ENCODE assay signal across 11 cellular contexts in the genomic region with DNA sequence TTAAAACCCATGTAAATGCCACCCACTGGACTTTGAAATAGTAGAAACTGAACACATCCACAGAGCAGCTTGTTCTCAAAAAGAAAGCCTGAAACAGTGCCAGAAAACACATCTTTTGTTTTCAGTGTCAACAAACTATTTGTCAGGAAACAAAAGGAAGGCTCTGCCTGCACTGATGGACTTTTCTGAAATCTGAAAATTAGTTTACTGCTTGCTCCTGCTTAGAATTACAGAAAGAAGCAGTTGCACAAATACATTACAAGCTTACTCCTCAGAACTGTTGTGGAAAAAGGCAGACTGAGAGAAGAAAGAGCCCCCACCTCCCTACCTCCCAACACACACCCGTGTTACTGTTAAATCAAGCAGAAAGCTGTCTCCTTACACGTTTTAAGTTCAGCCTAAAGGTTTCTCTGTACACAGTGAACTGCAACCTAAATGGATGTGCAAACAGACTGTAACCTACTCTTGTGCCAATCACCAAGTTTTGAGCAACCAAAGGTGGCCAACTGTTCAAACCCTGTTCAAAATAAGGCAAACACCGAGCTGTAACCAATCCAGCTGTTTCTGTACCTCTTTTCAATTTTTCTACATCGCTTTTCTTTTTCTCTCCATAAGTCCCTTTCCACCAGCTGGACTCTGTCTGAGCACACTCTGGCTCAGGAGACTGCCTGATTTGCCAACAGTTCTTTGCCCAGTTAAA. TPM values are rescaled to one million over a fixed set of nuclear protein-coding genes. Genes with fewer than 3 reads are reported as not detected.
DNase-seq lines count a peak whose midpoint lies in the region; ATAC-seq, FAIRE-seq and TF ChIP-seq lines count a peak whose summit lies in the region.
"Had no signal": no experiment of that assay in that cellular context is flagged by ENCODE, and none has a peak within 500 bp of the region (broad histone marks: within the 10 kb centered on the region; RNA-seq: fewer than 3 reads in every experiment).

No MANE protein-coding gene starts in this region.

- WGBS in body of pancreas, 2 donors: 14 to 19% methylated on average over 4 of the region's 4 CpGs

- H3K4me1 Mint-ChIP-seq in memory B cell: peaks cover 25% of the 10 kb centered on the region

- DNase-seq in DMS153 treated with DMSO at 0.1 percent for 48 hours (lab: John Stamatoyannopoulos, UW; ENCODE audit: unreplicated experiment): peak; percentile 43
- no peak for DNase-seq in body of pancreas
- DNase-seq in memory B cell (ENCODE audit: low spot score in 2 of 2): no peak
- no peak for DNase-seq in activated naive CD4-positive, alpha-beta T cell (lab: John Stamatoyannopoulos, UW)
- DNase-seq in GM19240 (ENCODE audit: insufficient read length, low spot score): no peak
- DNase-seq in urothelium cell line (ENCODE audit: low spot score): no peak
- DNase-seq in activated T-cell treated with anti-CD3 and anti-CD28 coated beads for 4 hours: no peak
- DNase-seq: activated gamma-delta T cell treated with Interleukin-2 at 50 U/mL for 16 hours; OCI-M1; stimulated activated CD4-positive, alpha-beta T cell treated with anti-CD3 and anti-CD28 coated beads, Interleukin-4, amount 100 ng/mL, for 24 hours had no signal

- TF ChIP-seq CTCF in body of pancreas (IDR thresholded peaks at IDR 0.05): no peak

- no peak for TF ChIP-seq POLR2A in body of pancreas (IDR thresholded peaks at IDR 0.05)

- no peaks in the 10 kb centered on the region for H3K27me3 Mint-ChIP-seq in memory B cell

- H3K4me3 Mint-ChIP-seq in memory B cell: peak overlapping the region; percentile 14

- H3K9me3 ChIP-seq in body of pancreas: no peaks in the 10 kb centered on the region

- H3K27me3 ChIP-seq in body of pancreas: no peaks in the 10 kb centered on the region

- intact Hi-C loops in body of pancreas (cut with DNase I): no loop called here

- peaks cover 58% of the 10 kb centered on the region for H3K4me1 ChIP-seq in body of pancreas

- H3K9me3 Mint-ChIP-seq in memory B cell: no peaks in the 10 kb centered on the region

- H3K4me3 ChIP-seq in body of pancreas: no peak overlapping the region

- H3K27ac Mint-ChIP-seq in memory B cell: no peak overlapping the region

- peak; percentile 32 for ATAC-seq in HG02642 (IDR thresholded peaks at IDR 0.05; ENCODE audit: poor library complexity, unreplicated experiment)
- ATAC-seq in body of pancreas: peak; percentile 30
- no peak for ATAC-seq in memory B cell (ENCODE audit: low read depth)

- no peaks in the 10 kb centered on the region for H3K36me3 ChIP-seq in body of pancreas (replicated peaks in 1 of 2; ENCODE audit: insufficient read depth in 1 of 2, low read depth in 2 of 2)

- no peak for FAIRE-seq in urothelium cell line (lab: Jason Lieb, UNC)

- peaks cover 2% of the 10 kb centered on the region for H3K36me3 Mint-ChIP-seq in memory B cell

- peak overlapping the region in 2 of 4 donors; percentile 9 to 49 for H3K27ac ChIP-seq in body of pancreas

RNA-seq across cellular contexts. Expression of gene FRK, which starts 43.7 kb away (rescaled TPM):
- total RNA-seq in body of pancreas: 1 to 10 TPM; 7.9 to 9.1 TPM
